ENCODE assay signal across 8 cellular contexts in the genomic region with DNA sequence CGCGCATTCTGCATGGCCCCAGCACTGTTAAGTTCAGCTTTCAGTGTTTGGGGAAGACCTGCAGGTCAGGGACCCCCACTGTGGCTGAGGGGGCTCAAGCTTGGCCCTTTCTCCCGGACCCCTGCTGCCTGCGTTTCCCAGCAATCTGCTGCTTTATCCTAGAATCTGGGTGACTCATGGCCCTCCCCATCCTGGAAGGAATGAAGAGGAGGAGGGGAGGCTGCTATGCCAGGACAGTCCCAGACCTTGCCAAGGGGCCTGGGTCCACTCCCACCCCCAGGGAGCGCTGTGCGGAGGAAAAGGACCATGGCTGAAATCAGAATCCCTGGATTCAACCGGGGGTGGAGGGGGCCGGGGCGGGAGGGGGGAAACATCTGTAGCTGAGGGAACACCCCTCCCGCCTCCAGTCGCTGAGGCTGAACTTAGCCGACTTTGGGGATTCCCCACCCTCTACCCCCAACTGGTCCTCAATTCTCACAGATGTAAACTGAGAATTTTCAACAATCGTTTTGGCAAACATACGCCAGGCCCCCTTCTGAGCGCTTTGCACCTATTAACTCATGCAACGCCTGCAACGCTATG. TPM values are rescaled to one million over a fixed set of nuclear protein-coding genes. Genes with fewer than 3 reads are reported as not detected.
A peak's percentile ranks its signal among the peaks of the same experiment; 100 is the strongest.
DNase-seq lines count a peak whose midpoint lies in the region; ATAC-seq and TF ChIP-seq lines count a peak whose summit lies in the region.

No MANE protein-coding gene starts in this region.

- H3K4me1 Mint-ChIP-seq in CD4-positive, alpha-beta T cell (ENCODE audit: low read depth) = no peaks in the 10 kb centered on the region
- H3K4me1 Mint-ChIP-seq in naive B cell = peaks cover 5 to 12% (median 9%) of the 10 kb centered on the region in 3 donors

- no peak for TF ChIP-seq POLR2A in NB4 (IDR thresholded peaks at IDR 0.05; ENCODE audit: extremely low read depth, insufficient read length)

- H3K4me3 ChIP-seq in NB4 (ENCODE audit: low read depth, low read length) = peak overlapping the region; percentile 58

- intact Hi-C loops in CD4-positive, alpha-beta T cell (cut with DNase I, micrococcal nuclease) = loop anchor here in 1 of 2 experiments (2.0 kb wide), 1 partner anchor 184 kb away; no protein-coding TSS in a partner anchor

- H3K36me3 Mint-ChIP-seq in CD4-positive, alpha-beta T cell (ENCODE audit: low read depth) = no peaks in the 10 kb centered on the region
- H3K36me3 Mint-ChIP-seq in naive B cell = peaks cover 12 to 15% of the 10 kb centered on the region in 2 donors

- H3K9me3 Mint-ChIP-seq in CD4-positive, alpha-beta T cell = peaks cover 4% of the 10 kb centered on the region
- H3K9me3 Mint-ChIP-seq in naive B cell = peaks cover 0 to 10% (median 5%) of the 10 kb centered on the region in 7 donors

- peak overlapping the region; percentile 76 for H3K4me3 Mint-ChIP-seq in CD4-positive, alpha-beta T cell
- peak overlapping the region in 7 of 8 donors; percentile 73 to 91 (median 89) for H3K4me3 Mint-ChIP-seq in naive B cell

- DNase-seq in CD4-positive, alpha-beta T cell = no peak
- DNase-seq in NB4 (ENCODE audit: low read depth) (no peak), dermis blood vessel endothelial cell (peak; percentile 39), naive B cell (no peak), hippocampal formation (lab: John Stamatoyannopoulos, UW) (no peak)
- DNase-seq in stimulated activated CD4-positive, alpha-beta T cell treated with anti-CD3 and anti-CD28 coated beads, Interleukin-2, amount 100 ng/mL, for 24 hours = no peak
- DNase-seq in activated naive CD4-positive, alpha-beta T cell treated with anti-CD3 and anti-CD28 coated beads, Interleukin-2, amount 50 U/mL, for 16 hours = no peak

- H3K27ac ChIP-seq in CD4-positive, alpha-beta T cell (ENCODE audit: low read depth, low read length) = no peak overlapping the region

- CTCF ChIA-PET in CD4-positive, alpha-beta T cell (lab: Charles Lee) = interaction anchor here (1.8 kb wide), 1 partner anchor 43 kb away, joined by 6 read pairs; no protein-coding TSS in a partner anchor

- H3K27me3 ChIP-seq in CD4-positive, alpha-beta T cell (ENCODE audit: control insufficient read depth, insufficient read depth, low read length) = no peaks in the 10 kb centered on the region

- no peak overlapping the region for H3K27ac Mint-ChIP-seq in CD4-positive, alpha-beta T cell
- no peak overlapping the region for H3K27ac Mint-ChIP-seq in naive B cell

- POLR2A ChIA-PET in CD4-positive, alpha-beta T cell (lab: Charles Lee) = no interaction called here

- H3K9me3 ChIP-seq in CD4-positive, alpha-beta T cell (ENCODE audit: control insufficient read depth, low read length) = peaks cover 5% of the 10 kb centered on the region

- no peak for ATAC-seq in CD4-positive, alpha-beta T cell (ENCODE audit: poor library complexity)
- ATAC-seq in naive B cell (ENCODE audit: low read depth in 2 of 2) (peak; percentile 42 to 56), GM21447 (IDR thresholded peaks at IDR 0.05; ENCODE audit: unreplicated experiment) (no peak)

- peaks cover 18% of the 10 kb centered on the region for H3K27me3 Mint-ChIP-seq in CD4-positive, alpha-beta T cell
- H3K27me3 Mint-ChIP-seq in naive B cell = peaks cover 0 to 3% (median 0%) of the 10 kb centered on the region in 3 donors

- no peak for TF ChIP-seq CTCF in CD4-positive, alpha-beta T cell (IDR thresholded peaks at IDR 0.05)
- TF ChIP-seq CTCF in NB4 (IDR thresholded peaks at IDR 0.05; ENCODE audit: low read depth, low read length) = peak; percentile 5

RNA-seq across cellular contexts. Expression of a gene that starts 20.6 kb away (rescaled TPM):
- not detected for total RNA-seq in CD4-positive, alpha-beta T cell
- total RNA-seq in dermis blood vessel endothelial cell = 0.34 and 0.84 TPM in 2 replicates
- under 1 TPM in 2 of 6 donors, not detected in 4; 0.29 to 0.41 TPM for polyA plus RNA-seq in naive B cell (ENCODE audit: low read depth in 6 of 6)

RNA-seq across cellular contexts. Expression of a gene that starts 34.7 kb away (rescaled TPM):
- total RNA-seq in CD4-positive, alpha-beta T cell = 10 to 100 TPM; 71.1 to 73.1 TPM
- total RNA-seq in dermis blood vessel endothelial cell = 104 and 112 TPM in 2 replicates
- 100 to 1,000 TPM in 2 of 6 donors, 10 to 100 TPM in 4; 80.9 to 113 (median 92.0) TPM for polyA plus RNA-seq in naive B cell (ENCODE audit: low read depth in 6 of 6)

RNA-seq across cellular contexts. Expression of a gene that starts 34.9 kb away (rescaled TPM):
- total RNA-seq in CD4-positive, alpha-beta T cell = 100 to 1,000 TPM; 185 to 201 TPM
- 4.0 and 7.3 TPM in 2 replicates for total RNA-seq in dermis blood vessel endothelial cell
- 100 to 1,000 TPM; 305 to 450 (median 425) TPM for polyA plus RNA-seq in naive B cell (ENCODE audit: low read depth in 6 of 6)

Comparison
In these comparisons a context has a peak if more than half of its experiments do, and no peak if none do; other contexts are left out.
1. ATAC-seq: peak in naive B cell (2 of 2); none in CD4-positive, alpha-beta T cell (single experiment) and GM21447 (single experiment).
2. RNA of a gene that starts 34.9 kb away (total RNA-seq): 185 to 201 TPM in CD4-positive, alpha-beta T cell; 4.0 to 7.3 TPM in dermis blood vessel endothelial cell; every median in the first group is over 10 times any median in the second.